In the genomic region with DNA sequence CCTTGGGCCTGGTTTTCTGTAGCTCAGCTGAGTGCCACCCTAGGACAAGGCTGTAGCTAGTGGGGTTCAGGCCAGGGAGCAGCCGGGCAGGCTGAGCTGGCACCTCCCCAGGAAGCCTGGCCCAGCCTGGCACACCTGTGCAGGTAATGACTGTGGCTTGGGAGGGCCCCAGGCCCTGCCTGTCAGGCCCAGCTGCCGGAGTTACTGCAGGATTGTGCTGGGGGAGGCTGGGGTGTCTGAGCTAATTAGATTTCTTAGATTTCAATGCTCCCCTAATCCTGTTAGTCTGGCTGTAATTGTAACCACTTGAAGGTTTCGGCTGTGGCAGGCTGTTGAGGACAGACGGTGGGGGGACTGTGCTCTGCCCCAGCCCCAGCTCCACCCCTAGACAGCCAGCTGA, we compare ENCODE assay signal across 14 cellular contexts. TPM values are rescaled to one million over a fixed set of nuclear protein-coding genes. Genes with fewer than 3 reads are reported as not detected.
DNase-seq lines count a peak whose midpoint lies in the region; FAIRE-seq and TF ChIP-seq lines count a peak whose summit lies in the region.
"Had no signal": no experiment of that assay in that cellular context is flagged by ENCODE, and none has a peak within 500 bp of the region (broad histone marks: within the 10 kb centered on the region; RNA-seq: fewer than 3 reads in every experiment).

No MANE protein-coding gene starts in this region.

- no peak for TF ChIP-seq CTCF in right atrium auricular region (IDR thresholded peaks at IDR 0.05)
- no peak for TF ChIP-seq CTCF in H1 (IDR thresholded peaks at IDR 0.05; ENCODE audit: control extremely low read depth in 1 of 3, insufficient read depth in 1 of 3, low read depth in 1 of 3, low read length in 3 of 3)
- TF ChIP-seq CTCF in type B pancreatic cell (conservative IDR thresholded peaks at IDR 0.05) = no peak

- POLR2A ChIA-PET in H1 (lab: Charles Lee; ENCODE audit: partially characterized antibody) = interaction anchor here (0.8 kb wide), 1 partner anchor 20 kb away, joined by 3 read pairs; no protein-coding TSS in a partner anchor

- TF ChIP-seq RAD21 in H1 (IDR thresholded peaks at IDR 0.05 in 1 of 2, conservative IDR thresholded peaks at IDR 0.05 in 1 of 2; ENCODE audit: low read depth in 2 of 2, low read length in 2 of 2) = no peak

- peaks cover 23 to 98% of the 10 kb centered on the region in 2 experiments for H3K79me2 ChIP-seq in H1 (ENCODE audit: control insufficient read depth in 1 of 2, insufficient read depth in 2 of 2, low read length in 2 of 2)

- H3K36me3 ChIP-seq in right atrium auricular region (no peaks in the 10 kb centered on the region), H1 (ENCODE audit: control insufficient read depth in 2 of 4, insufficient read depth in 4 of 4, low read length in 3 of 4) (no peaks in the 10 kb centered on the region), mucosa of rectum (ENCODE audit: control insufficient read depth in 2 of 2, insufficient read depth in 2 of 2, low read length in 2 of 2) (no peaks in the 10 kb centered on the region)
- no peaks in the 10 kb centered on the region for H3K36me3 ChIP-seq in effector memory CD4-positive, alpha-beta T cell (ENCODE audit: control insufficient read depth, insufficient read depth, low read length)

- peaks cover 43% of the 10 kb centered on the region for H3K79me1 ChIP-seq in H1 (ENCODE audit: low read depth, low read length)

- no peak overlapping the region; the same call in 1 of the 2 replicates for H4K8ac ChIP-seq in H1 (ENCODE audit: extremely low read depth, insufficient read depth, low read length)

- H3K23me2 ChIP-seq in H1 (ENCODE audit: low read depth, low read length) = peaks cover 16% of the 10 kb centered on the region; the same call in 1 of the 2 replicates

- H4K20me1 ChIP-seq in H1 (replicated peaks in 1 of 2; ENCODE audit: control insufficient read depth in 1 of 2, insufficient read depth in 2 of 2, low read length in 2 of 2) = peaks cover 29 to 52% of the 10 kb centered on the region in 2 experiments

- H3K14ac ChIP-seq in H1 (ENCODE audit: insufficient read length) = no peak overlapping the region

- H2BK15ac ChIP-seq in H1 (ENCODE audit: low read length) = 0 out of 2 replicates have a peak overlapping the region, but pooled peaks have one; percentile 16

- H4K91ac ChIP-seq in H1 (replicated peaks; ENCODE audit: insufficient read length, low read length) = peak overlapping the region; percentile 58

- CTCF ChIA-PET in H1 (lab: Charles Lee; ENCODE audit: partially characterized antibody) = interaction anchor here (0.5 to 3.7 kb wide), 10 partner anchors 12 to 120 kb away, joined by 3 to 34 read pairs (median 5); no protein-coding TSS in a partner anchor

- H3K27me3 ChIP-seq in right atrium auricular region (no peaks in the 10 kb centered on the region), H1 (replicated peaks in 1 of 4; ENCODE audit: control insufficient read depth in 3 of 4, extremely low read depth in 1 of 4, insufficient read depth in 3 of 4, low read length in 3 of 4) (no peaks in the 10 kb centered on the region; a peak in 1 of 7 replicates), mucosa of rectum (ENCODE audit: control insufficient read depth in 2 of 2, insufficient read depth in 2 of 2, low read length in 2 of 2) (no peaks in the 10 kb centered on the region)
- H3K27me3 ChIP-seq in effector memory CD4-positive, alpha-beta T cell (replicated peaks; ENCODE audit: control insufficient read depth, insufficient read depth, low read length, poor library complexity, severe bottlenecking) = no peaks in the 10 kb centered on the region

- H3K36me3 Mint-ChIP-seq in type B pancreatic cell = no peaks in the 10 kb centered on the region
- H3K36me3 Mint-ChIP-seq: activated CD8-positive, alpha-beta memory T cell treated with anti-CD3 and anti-CD28 coated beads, Interleukin-2, amount 10 ng/mL, durations not matched to agents 7 days and 5 days had no signal

- no peak overlapping the region for H3K23ac ChIP-seq in H1 (ENCODE audit: insufficient read length)

- H2AFZ ChIP-seq in H1 (ENCODE audit: low read length) = no peak overlapping the region

- no peak overlapping the region for H2BK120ac ChIP-seq in H1 (replicated peaks; ENCODE audit: low read depth, low read length)

- intact Hi-C loops in cardiac septum (cut with DNase I) = no loop called here

- no peak overlapping the region; the same call in 1 of the 2 replicates for H2AK5ac ChIP-seq in H1 (ENCODE audit: low read depth, low read length)

- H3K9me3 ChIP-seq in right atrium auricular region (no peaks in the 10 kb centered on the region), H1 (ENCODE audit: insufficient read depth in 2 of 2, low read depth in 1 of 2, low read length in 1 of 2) (no peaks in the 10 kb centered on the region), mucosa of rectum (ENCODE audit: control insufficient read depth in 2 of 2, low read length in 2 of 2) (no peaks in the 10 kb centered on the region)
- no peaks in the 10 kb centered on the region for H3K9me3 ChIP-seq in effector memory CD4-positive, alpha-beta T cell (ENCODE audit: control insufficient read depth, low read length)

- WGBS in H1 (ENCODE audit: extremely low coverage in 1 of 2, insufficient coverage in 1 of 2, insufficient read length in 1 of 2, insufficient replicate concordance in 2 of 2, low coverage in 1 of 2, low lambda C conversion rate in 2 of 2, missing lambda C conversion rate in 1 of 2), 2 experiments = 81% methylated on average over 4 of the region's 4 CpGs; no CpG with 5 or more reads in 1 of the 2 experiments

- H3K27ac Mint-ChIP-seq in type B pancreatic cell = no peak overlapping the region
- H3K27ac Mint-ChIP-seq: activated CD8-positive, alpha-beta memory T cell treated with anti-CD3 and anti-CD28 coated beads, Interleukin-2, amount 10 ng/mL, durations not matched to agents 7 days and 5 days; effector memory CD8-positive, alpha-beta T cell; stimulated activated naive CD8-positive, alpha-beta T cell treated with anti-CD3 and anti-CD28 coated beads, Interleukin-15, Interleukin-2, amounts not matched to agents 100 ng/mL and 50 ng/mL, for 24 hours had no signal

- H3K4me2 ChIP-seq in H1 (ENCODE audit: insufficient read depth in 1 of 2, low read depth in 2 of 2, low read length in 2 of 2) = no peak overlapping the region

- no peak for FAIRE-seq in H1 (lab: Jason Lieb, UNC)
- FAIRE-seq: GM18507 had no signal

- H3K18ac ChIP-seq in H1 (ENCODE audit: extremely low read depth, low read length) = peak overlapping the region; percentile 27; the same call in 1 of the 2 replicates

- no peak overlapping the region for H3K56ac ChIP-seq in H1 (replicated peaks; ENCODE audit: insufficient read length, low read depth, low read length)

- H3K4me1 Mint-ChIP-seq in type B pancreatic cell (ENCODE audit: unreplicated experiment) = peaks cover 76% of the 10 kb centered on the region

- H3K4me3 Mint-ChIP-seq in type B pancreatic cell = no peak overlapping the region
- H3K4me3 Mint-ChIP-seq: activated CD8-positive, alpha-beta memory T cell treated with anti-CD3 and anti-CD28 coated beads, Interleukin-2, amount 10 ng/mL, durations not matched to agents 7 days and 5 days; effector memory CD8-positive, alpha-beta T cell; stimulated activated naive CD8-positive, alpha-beta T cell treated with anti-CD3 and anti-CD28 coated beads, Interleukin-15, Interleukin-2, amounts not matched to agents 100 ng/mL and 50 ng/mL, for 24 hours had no signal

- TF ChIP-seq EP300 in H1 (IDR thresholded peaks at IDR 0.05; ENCODE audit: borderline replicate concordance in 1 of 2, low read depth in 2 of 2, low read length in 2 of 2) = no peak

- no peak overlapping the region; the same call in 1 of the 2 replicates for H2BK20ac ChIP-seq in H1 (ENCODE audit: low read length)

- peaks cover 0 to 86% of the 10 kb centered on the region in 2 donors for H3K4me1 ChIP-seq in right atrium auricular region
- peaks cover 10 to 40% (median 28%) of the 10 kb centered on the region in 4 experiments for H3K4me1 ChIP-seq in H1 (replicated peaks in 1 of 4; ENCODE audit: control insufficient read depth in 3 of 4, insufficient read depth in 4 of 4, low read length in 3 of 4)
- peaks cover 82 to 85% of the 10 kb centered on the region in 2 donors for H3K4me1 ChIP-seq in mucosa of rectum (ENCODE audit: control insufficient read depth in 2 of 2, insufficient read depth in 2 of 2, low read length in 2 of 2)
- peaks cover 8% of the 10 kb centered on the region for H3K4me1 ChIP-seq in effector memory CD4-positive, alpha-beta T cell (ENCODE audit: control insufficient read depth, insufficient read depth, low read length, poor library complexity, severe bottlenecking)

- no peak overlapping the region for H3K4ac ChIP-seq in H1 (replicated peaks; ENCODE audit: insufficient read length, low read depth, low read length)

- no peaks in the 10 kb centered on the region for H3K9me3 Mint-ChIP-seq in type B pancreatic cell
- H3K9me3 Mint-ChIP-seq: effector memory CD8-positive, alpha-beta T cell; stimulated activated naive CD8-positive, alpha-beta T cell treated with anti-CD3 and anti-CD28 coated beads, Interleukin-15, Interleukin-2, amounts not matched to agents 100 ng/mL and 50 ng/mL, for 24 hours had no signal

- DNase-seq in right atrium auricular region (ENCODE audit: low spot score) = no peak
- DNase-seq in cardiac septum (ENCODE audit: low spot score) = no peak
- no peak for DNase-seq in H1 (ENCODE audit: low read depth in 1 of 2, low spot score in 2 of 2)
- DNase-seq in effector memory CD4-positive, alpha-beta T cell = no peak
- no peak for DNase-seq in stimulated activated CD4-positive, alpha-beta T cell treated with anti-CD3 and anti-CD28 coated beads, Interleukin-2, amount 100 ng/mL, for 48 hours
- no peak for DNase-seq in type B pancreatic cell (ENCODE audit: extremely low spot score, unreplicated experiment)
- DNase-seq in occipital lobe (lab: John Stamatoyannopoulos, UW) = no peak
- DNase-seq: activated CD8-positive, alpha-beta memory T cell treated with anti-CD3 and anti-CD28 coated beads, Interleukin-2, amount 10 ng/mL, durations not matched to agents 7 days and 5 days; effector memory CD8-positive, alpha-beta T cell; NCI-H1694; T-helper 9 cell had no signal

- H4K5ac ChIP-seq in H1 (ENCODE audit: insufficient read length, low read depth, low read length) = no peak overlapping the region

- H3K27me3 Mint-ChIP-seq in type B pancreatic cell = no peaks in the 10 kb centered on the region
- H3K27me3 Mint-ChIP-seq: effector memory CD8-positive, alpha-beta T cell had no signal

- H2BK5ac ChIP-seq in H1 (ENCODE audit: low read depth, low read length) = no peak overlapping the region

- no peak overlapping the region for H3K4me3 ChIP-seq in right atrium auricular region
- no peak overlapping the region for H3K4me3 ChIP-seq in H1 (ENCODE audit: extremely low read depth in 1 of 4, insufficient read depth in 2 of 4, low read depth in 3 of 4, low read length in 4 of 4)
- peak overlapping the region; percentile 44 to 78 for H3K4me3 ChIP-seq in mucosa of rectum (ENCODE audit: low read length in 2 of 2)
- H3K4me3 ChIP-seq in effector memory CD4-positive, alpha-beta T cell (ENCODE audit: insufficient read depth, low read depth, low read length, poor library complexity, severe bottlenecking) = no peak overlapping the region

- H3K27ac ChIP-seq in right atrium auricular region = peak overlapping the region; percentile 97 to 99
- no peak overlapping the region for H3K27ac ChIP-seq in H1 (ENCODE audit: low read depth, low read length)
- peak overlapping the region; percentile 97 to 98 for H3K27ac ChIP-seq in mucosa of rectum (ENCODE audit: low read depth in 2 of 2, low read length in 2 of 2)
- no peak overlapping the region for H3K27ac ChIP-seq in effector memory CD4-positive, alpha-beta T cell (ENCODE audit: insufficient read depth, low read length, poor library complexity, severe bottlenecking)

- TF ChIP-seq POLR2A in H1 (IDR thresholded peaks at IDR 0.05; ENCODE audit: control extremely low read depth in 1 of 2, low read depth in 2 of 2, low read length in 2 of 2) = no peak

- H3K9ac ChIP-seq in H1 (replicated peaks in 1 of 4; ENCODE audit: extremely low read depth in 1 of 4, low read depth in 3 of 4, low read length in 3 of 4) (no peak overlapping the region), mucosa of rectum (ENCODE audit: low read depth in 1 of 2, low read length in 2 of 2) (peak overlapping the region; percentile 18 to 66)

- no peak overlapping the region; the same call in 1 of the 2 replicates for H2BK12ac ChIP-seq in H1 (ENCODE audit: low read depth, low read length)

RNA-seq across cellular contexts. Expression of gene ZMIZ1, which starts 6.0 kb away (rescaled TPM):
- total RNA-seq in right atrium auricular region (10 to 100 TPM; 59.3 to 71.0 TPM), cardiac septum (40.7 TPM), type B pancreatic cell (ENCODE audit: low replicate concordance) (62.2 and 102 TPM in 2 replicates), occipital lobe (29.5 TPM)
- 28.0 and 29.7 TPM in 2 replicates for total RNA-seq in H1 (2021; fragmentation: NEBNext Ultra II Directional; extraction: Animal tissue kit (Norgen Biotek cat#: 25700))
- 8.1 and 17.1 TPM in 2 replicates for polyA plus RNA-seq in H1 (2011; rRNA removed)
- polyA plus RNA-seq in H1 (2011; cell fraction: cytosol; rRNA removed) = 7.4 TPM
- 33.0 TPM for polyA plus RNA-seq in H1 (2011; cell fraction: nucleus; rRNA removed)
- 17.4 to 25.1 TPM (median 23.6 TPM) in 4 replicates for polyA plus RNA-seq in H1 (2012, experiment 1 of 2)
- 13.4 TPM for polyA plus RNA-seq in H1 (2012, experiment 2 of 2)
- polyA plus RNA-seq in H1 (2013, experiment 1 of 2) = 11.4 TPM
- 10.1 TPM for polyA plus RNA-seq in H1 (2013, experiment 2 of 2)
- polyA minus RNA-seq in H1 (2011; rRNA and poly(A)+ RNA removed) = 9.1 and 16.3 TPM in 2 replicates
- 19.2 TPM for polyA minus RNA-seq in H1 (2011; cell fraction: cytosol; rRNA and poly(A)+ RNA removed)
- polyA minus RNA-seq in H1 (2011; cell fraction: nucleus; rRNA and poly(A)+ RNA removed) = 24.4 TPM

Comparison
In these comparisons a context has a peak if more than half of its experiments do, and no peak if none do; other contexts are left out.
1. H3K27ac ChIP-seq: peak in right atrium auricular region (2 of 2) and mucosa of rectum (2 of 2); none in H1 (single experiment) and effector memory CD4-positive, alpha-beta T cell (single experiment).
2. H3K4me3 ChIP-seq: peak in mucosa of rectum (2 of 2); none in right atrium auricular region (0 of 2), H1 (0 of 4) and effector memory CD4-positive, alpha-beta T cell (single experiment).
3. H3K9ac ChIP-seq: peak in mucosa of rectum (2 of 2); none in H1 (0 of 4).